10 cellular contexts compared by ENCODE assay signal in genomic region chr1:228151170-228151513, GRCh38. TPM values are rescaled to one million over a fixed set of nuclear protein-coding genes. Genes with fewer than 3 reads are reported as not detected.
A peak's percentile ranks its signal among the peaks of the same experiment; 100 is the strongest.
DNase-seq lines count a peak whose midpoint lies in the region; ATAC-seq and TF ChIP-seq lines count a peak whose summit lies in the region.
"Had no signal": no experiment of that assay in that cellular context is flagged by ENCODE, and none has a peak within 500 bp of the region (broad histone marks: within the 10 kb centered on the region; RNA-seq: fewer than 3 reads in every experiment).

No MANE protein-coding gene starts in this region.

- peak overlapping the region in 1 of 2 donors; percentile 14 for H3K4me3 Mint-ChIP-seq in effector memory CD8-positive, alpha-beta T cell
- peak overlapping the region; percentile 17 for H3K4me3 Mint-ChIP-seq in natural killer cell
- H3K4me3 Mint-ChIP-seq: GM23338 had no signal

- H3K4me1 Mint-ChIP-seq in effector memory CD8-positive, alpha-beta T cell (ENCODE audit: low read depth in 2 of 2): peaks cover 8 to 10% of the 10 kb centered on the region in 2 donors
- peaks cover 0 to 7% of the 10 kb centered on the region in 2 donors for H3K4me1 Mint-ChIP-seq in natural killer cell

- H3K4me1 ChIP-seq in upper lobe of left lung: peaks cover 43 to 70% (median 62%) of the 10 kb centered on the region in 4 donors

- peak overlapping the region in 2 of 4 donors; percentile 39 to 42 for H3K4me3 ChIP-seq in upper lobe of left lung
- H3K4me3 ChIP-seq: GM23338 had no signal

- H3K36me3 Mint-ChIP-seq in effector memory CD8-positive, alpha-beta T cell (ENCODE audit: insufficient read depth): peaks cover 41% of the 10 kb centered on the region
- H3K36me3 Mint-ChIP-seq in natural killer cell: no peaks in the 10 kb centered on the region

- 51 to 60% methylated on average over 4 to 6 of the region's 6 CpGs for WGBS in upper lobe of left lung, 2 donors

- intact Hi-C loops in natural killer cell (cut with micrococcal nuclease): no loop called here

- no peaks in the 10 kb centered on the region for H3K9me3 ChIP-seq in upper lobe of left lung

- H3K27me3 ChIP-seq in upper lobe of left lung: no peaks in the 10 kb centered on the region

- no peak for TF ChIP-seq CTCF in natural killer cell (IDR thresholded peaks at IDR 0.05)
- no peak for TF ChIP-seq CTCF in upper lobe of left lung (IDR thresholded peaks at IDR 0.05)

- TF ChIP-seq EP300 in upper lobe of left lung (IDR thresholded peaks at IDR 0.05): no peak

- H3K27me3 Mint-ChIP-seq in effector memory CD8-positive, alpha-beta T cell: no peaks in the 10 kb centered on the region
- no peaks in the 10 kb centered on the region for H3K27me3 Mint-ChIP-seq in natural killer cell (ENCODE audit: low read depth in 2 of 2)

- peak; percentile 12 for DNase-seq in activated CD8-positive, alpha-beta memory T cell treated with anti-CD3 and anti-CD28 coated beads, Interleukin-2, amount 50 U/mL, for 4 hours
- DNase-seq in activated CD8-positive, alpha-beta memory T cell treated with anti-CD3 and anti-CD28 coated beads for 24 hours: no peak
- no peak for DNase-seq in effector memory CD8-positive, alpha-beta T cell
- DNase-seq in natural killer cell (peak; percentile 12), upper lobe of left lung (peak in 1 of 2 donors; percentile 51), NCI-H2081 (lab: John Stamatoyannopoulos, UW) (no peak), HUDEP-2 (lab: John Stamatoyannopoulos, UW; ENCODE audit: unreplicated experiment in 76 of 76) (no peak), NCI-H1694 (lab: John Stamatoyannopoulos, UW) (no peak)
- DNase-seq: NCI-H526 had no signal

- ATAC-seq in effector memory CD8-positive, alpha-beta T cell (replicated peaks): peak; percentile 5
- peak in 1 of 3 donors; percentile 7 for ATAC-seq in natural killer cell
- ATAC-seq in upper lobe of left lung (ENCODE audit: low FRiP score in 2 of 2): peak in 1 of 2 donors; percentile 0

- peaks cover 0 to 36% (median 30%) of the 10 kb centered on the region in 4 donors for H3K36me3 ChIP-seq in upper lobe of left lung

- no peak for TF ChIP-seq POLR2A in upper lobe of left lung (IDR thresholded peaks at IDR 0.05)

- no peaks in the 10 kb centered on the region for H3K9me3 Mint-ChIP-seq in effector memory CD8-positive, alpha-beta T cell
- no peaks in the 10 kb centered on the region for H3K9me3 Mint-ChIP-seq in natural killer cell
- H3K9me3 Mint-ChIP-seq: GM23338 had no signal

- peak overlapping the region; percentile 80 to 96 (median 87) for H3K27ac ChIP-seq in upper lobe of left lung

- H3K27ac Mint-ChIP-seq in effector memory CD8-positive, alpha-beta T cell: peak overlapping the region; percentile 73 to 86
- H3K27ac Mint-ChIP-seq in natural killer cell: peak overlapping the region; percentile 51 to 70
- H3K27ac Mint-ChIP-seq: GM23338 had no signal

RNA-seq across cellular contexts. Expression of gene GJC2, which starts 1.4 kb away (rescaled TPM):
- total RNA-seq in natural killer cell (1 to 10 TPM; 1.0 to 2.2 (median 1.7) TPM), upper lobe of left lung (1 to 10 TPM; 1.4 to 8.7 (median 2.0) TPM)

RNA-seq across cellular contexts. Expression of gene GUK1, which starts 11.1 kb away (rescaled TPM):
- 100 to 1,000 TPM; 292 to 313 (median 308) TPM for total RNA-seq in natural killer cell
- total RNA-seq in upper lobe of left lung: 100 to 1,000 TPM; 198 to 385 (median 269) TPM

RNA-seq across cellular contexts. Expression of gene IBA57, which starts 14.5 kb away (rescaled TPM):
- total RNA-seq in natural killer cell (10 to 100 TPM; 13.3 to 14.1 (median 13.8) TPM), upper lobe of left lung (10 to 100 TPM in 4 of 6 donors, 1 to 10 TPM in 2; 6.1 to 19.3 (median 13.9) TPM)

RNA-seq across cellular contexts. Expression of gene MRPL55, which starts 42.0 kb away (rescaled TPM):
- 10 to 100 TPM; 50.0 to 70.6 (median 64.1) TPM for total RNA-seq in natural killer cell
- total RNA-seq in upper lobe of left lung: 100 to 1,000 TPM in 1 of 6 donors, 10 to 100 TPM in 5; 42.4 to 161 (median 60.1) TPM

RNA-seq across cellular contexts. Expression of gene C1orf35, which starts 48.0 kb away (rescaled TPM):
- 10 to 100 TPM; 18.9 to 21.6 (median 19.6) TPM for total RNA-seq in natural killer cell
- 10 to 100 TPM; 12.8 to 34.6 (median 17.8) TPM for total RNA-seq in upper lobe of left lung

Comparison
In these comparisons a context has a peak if more than half of its experiments do, and no peak if none do; other contexts are left out.
1. DNase-seq: peak in activated CD8-positive, alpha-beta memory T cell treated with anti-CD3 and anti-CD28 coated beads, Interleukin-2, amount 50 U/mL, for 4 hours (single experiment) and natural killer cell (single experiment); none in activated CD8-positive, alpha-beta memory T cell treated with anti-CD3 and anti-CD28 coated beads for 24 hours (single experiment), effector memory CD8-positive, alpha-beta T cell (0 of 3), NCI-H2081 (0 of 2), HUDEP-2 (0 of 76) and NCI-H1694 (single experiment).